Comparison of ENCODE assay signal across 9 cellular contexts in the genomic region with DNA sequence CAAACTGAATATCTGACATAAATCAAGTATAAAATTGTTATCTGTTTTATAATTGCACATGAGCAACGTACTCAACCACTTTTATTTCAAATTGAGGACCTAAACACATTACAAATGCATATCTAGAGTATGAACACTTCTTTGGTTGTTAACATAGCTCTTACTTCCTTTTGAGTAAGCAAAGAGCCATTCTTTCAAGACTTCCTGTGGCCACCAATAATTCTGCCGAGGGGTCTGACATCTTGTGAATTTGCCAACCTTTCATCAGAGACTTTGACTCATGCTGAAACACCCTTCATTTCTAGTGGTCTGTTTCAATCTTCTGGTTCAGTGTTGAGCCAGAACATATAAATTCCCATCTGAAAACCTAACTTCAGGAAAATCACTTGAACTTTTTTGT. TPM values are rescaled to one million over a fixed set of nuclear protein-coding genes. Genes with fewer than 3 reads are reported as not detected.
DNase-seq lines count a peak whose midpoint lies in the region; ATAC-seq and TF ChIP-seq lines count a peak whose summit lies in the region.
"Had no signal": no experiment of that assay in that cellular context is flagged by ENCODE, and none has a peak within 500 bp of the region (broad histone marks: within the 10 kb centered on the region; RNA-seq: fewer than 3 reads in every experiment).

No MANE protein-coding gene starts in this region.

- H3K4me3 ChIP-seq in astrocyte of the spinal cord (ENCODE audit: low read depth, low read length) = no peak overlapping the region
- H3K4me3 ChIP-seq in skeletal muscle cell (ENCODE audit: low read depth, low read length) = no peak overlapping the region

- no peak overlapping the region for H3K4me3 Mint-ChIP-seq in activated naive CD8-positive, alpha-beta T cell treated with anti-CD3 and anti-CD28 coated beads for 36 hours
- H3K4me3 Mint-ChIP-seq in Calu3 (ENCODE audit: low read depth, unreplicated experiment) = no peak overlapping the region
- H3K4me3 Mint-ChIP-seq: dendritic cell treated with granulocyte-macrophage colony-stimulating factor and Interleukin-4, amounts not matched to agents 40 ng/mL and 50 ng/mL, for 4 days had no signal

- H3K4me1 Mint-ChIP-seq in activated naive CD8-positive, alpha-beta T cell treated with anti-CD3 and anti-CD28 coated beads for 36 hours = no peaks in the 10 kb centered on the region
- H3K4me1 Mint-ChIP-seq in Calu3 (ENCODE audit: low read depth, unreplicated experiment) = no peaks in the 10 kb centered on the region

- H3K27me3 Mint-ChIP-seq in activated naive CD8-positive, alpha-beta T cell treated with anti-CD3 and anti-CD28 coated beads for 36 hours = no peaks in the 10 kb centered on the region
- H3K27me3 Mint-ChIP-seq in Calu3 (ENCODE audit: unreplicated experiment) = no peaks in the 10 kb centered on the region
- H3K27me3 Mint-ChIP-seq: dendritic cell treated with granulocyte-macrophage colony-stimulating factor and Interleukin-4, amounts not matched to agents 40 ng/mL and 50 ng/mL, for 4 days had no signal

- intact Hi-C loops in Calu3 (cut with micrococcal nuclease; ENCODE audit: unreplicated experiment) = no loop called here

- H3K27ac Mint-ChIP-seq in activated naive CD8-positive, alpha-beta T cell treated with anti-CD3 and anti-CD28 coated beads for 36 hours = no peak overlapping the region
- no peak overlapping the region for H3K27ac Mint-ChIP-seq in Calu3 (ENCODE audit: unreplicated experiment)
- H3K27ac Mint-ChIP-seq: dendritic cell treated with granulocyte-macrophage colony-stimulating factor and Interleukin-4, amounts not matched to agents 40 ng/mL and 50 ng/mL, for 4 days had no signal

- DNase-seq in astrocyte of the spinal cord (ENCODE audit: low read depth, low spot score) (peak; percentile 95), skeletal muscle cell (ENCODE audit: low read depth) (peak; percentile 87), GOT3 (lab: John Stamatoyannopoulos, UW) (no peak), Calu3 (no peak)
- no peak for DNase-seq in activated naive CD8-positive, alpha-beta T cell treated with anti-CD3 and anti-CD28 coated beads for 36 hours
- no peak for DNase-seq in stimulated activated CD4-positive, alpha-beta T cell treated with anti-CD3 and anti-CD28 coated beads, Interleukin-1b, Interleukin-23, amount 100 ng/mL, for 48 hours

- peaks cover 3% of the 10 kb centered on the region for H3K9me3 Mint-ChIP-seq in activated naive CD8-positive, alpha-beta T cell treated with anti-CD3 and anti-CD28 coated beads for 36 hours
- H3K9me3 Mint-ChIP-seq in Calu3 (ENCODE audit: low read depth, unreplicated experiment) = no peaks in the 10 kb centered on the region
- H3K9me3 Mint-ChIP-seq: dendritic cell treated with granulocyte-macrophage colony-stimulating factor and Interleukin-4, amounts not matched to agents 40 ng/mL and 50 ng/mL, for 4 days had no signal

- in situ Hi-C loops in astrocyte of the spinal cord (cut with HindIII; ENCODE audit: low sequenced_read_pairs) = no loop called here

- no TSS peak for BruUV-seq in Calu3 (replicated peaks; lab: Mats Ljungman, UMichigan)

- TF ChIP-seq CTCF in astrocyte of the spinal cord (IDR thresholded peaks at IDR 0.05; ENCODE audit: low read depth, low read length) (no peak), Calu3 (IDR thresholded peaks at IDR 0.05; ENCODE audit: unreplicated experiment) (no peak)

- no peaks in the 10 kb centered on the region for H3K36me3 Mint-ChIP-seq in activated naive CD8-positive, alpha-beta T cell treated with anti-CD3 and anti-CD28 coated beads for 36 hours
- H3K36me3 Mint-ChIP-seq in Calu3 (ENCODE audit: insufficient read depth, unreplicated experiment) = no peaks in the 10 kb centered on the region

- CTCF ChIA-PET in Calu3 (lab: Charles Lee) = no interaction called here

- ATAC-seq in GM18858 (IDR thresholded peaks at IDR 0.05; ENCODE audit: unreplicated experiment) (peak; percentile 47), HG03139 (IDR thresholded peaks at IDR 0.05; ENCODE audit: unreplicated experiment) (peak; percentile 46)

RNA-seq across cellular contexts. Expression of gene CDK14, which starts 59.4 kb away (rescaled TPM):
- total RNA-seq in activated naive CD8-positive, alpha-beta T cell treated with anti-CD3 and anti-CD28 coated beads for 36 hours = 1 to 10 TPM in 1 of 2 experiments, under 1 TPM in 1; 0.92 to 1.6 TPM
- 29.4 and 31.4 TPM in 2 replicates for total RNA-seq in Calu3 (2022)

Comparison
In these comparisons a context has a peak if more than half of its experiments do, and no peak if none do; other contexts are left out.
1. DNase-seq: peak in astrocyte of the spinal cord (single experiment) and skeletal muscle cell (single experiment); none in activated naive CD8-positive, alpha-beta T cell treated with anti-CD3 and anti-CD28 coated beads for 36 hours (single experiment), GOT3 (single experiment), Calu3 (single experiment) and stimulated activated CD4-positive, alpha-beta T cell treated with anti-CD3 and anti-CD28 coated beads, Interleukin-1b, Interleukin-23, amount 100 ng/mL, for 48 hours (single experiment).
2. RNA of gene CDK14, which starts 59.4 kb away (total RNA-seq): 29.4 to 31.4 TPM in Calu3; 0.92 to 1.6 TPM in activated naive CD8-positive, alpha-beta T cell treated with anti-CD3 and anti-CD28 coated beads for 36 hours; every median in the first group is over 10 times any median in the second.